Comparison of ENCODE assay signal across 1 cellular context in the genomic region with DNA sequence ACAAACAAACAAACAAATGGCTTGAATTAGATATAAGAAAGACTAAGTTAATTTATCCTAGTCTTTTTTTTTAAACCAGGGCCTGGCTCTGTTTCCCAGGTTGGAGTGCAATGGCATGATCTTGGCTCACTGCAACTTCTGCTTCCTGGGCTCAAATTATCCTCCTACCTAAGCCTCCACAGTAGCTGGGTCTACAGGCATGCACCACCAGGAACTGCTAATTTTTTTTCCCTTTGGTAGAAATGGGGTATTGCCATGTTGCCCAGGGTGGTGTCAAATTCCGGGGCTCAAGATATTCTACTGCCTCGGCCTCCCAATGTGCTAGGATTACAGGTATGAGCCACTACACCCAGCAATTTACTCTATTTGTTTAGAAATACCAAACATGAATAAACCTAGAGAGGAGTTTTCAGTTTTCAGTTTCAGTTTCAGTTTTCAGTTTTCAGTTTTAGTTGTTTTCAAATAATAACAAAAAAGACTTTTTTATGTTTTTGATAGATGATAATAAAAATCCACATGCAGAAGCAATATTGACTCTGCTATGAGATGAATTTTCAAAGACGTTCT.
TF ChIP-seq lines count a peak whose summit lies in the region.

No MANE protein-coding gene starts in this region.

TF ChIP-seq in WTC11, 78 proteins besides CTCF, POLR2A, EP300 and RAD21 (continued from another document):
- TF ChIP-seq JUN (CRISPR knock-in tag; IDR thresholded peaks at IDR 0.05) (no peak), AFF4 (CRISPR knock-in tag; IDR thresholded peaks at IDR 0.05; ENCODE audit: borderline replicate concordance) (no peak), USF2 (CRISPR knock-in tag; IDR thresholded peaks at IDR 0.05) (no peak), RORB (CRISPR knock-in tag; IDR thresholded peaks at IDR 0.05) (no peak), ESRRA (CRISPR knock-in tag; IDR thresholded peaks at IDR 0.05; ENCODE audit: borderline replicate concordance) (no peak), ATF6 (CRISPR knock-in tag; IDR thresholded peaks at IDR 0.05) (no peak), FOXK1 (CRISPR knock-in tag; IDR thresholded peaks at IDR 0.05) (no peak)
